Comparison of ENCODE assay signal across 14 cellular contexts in the genomic region with DNA sequence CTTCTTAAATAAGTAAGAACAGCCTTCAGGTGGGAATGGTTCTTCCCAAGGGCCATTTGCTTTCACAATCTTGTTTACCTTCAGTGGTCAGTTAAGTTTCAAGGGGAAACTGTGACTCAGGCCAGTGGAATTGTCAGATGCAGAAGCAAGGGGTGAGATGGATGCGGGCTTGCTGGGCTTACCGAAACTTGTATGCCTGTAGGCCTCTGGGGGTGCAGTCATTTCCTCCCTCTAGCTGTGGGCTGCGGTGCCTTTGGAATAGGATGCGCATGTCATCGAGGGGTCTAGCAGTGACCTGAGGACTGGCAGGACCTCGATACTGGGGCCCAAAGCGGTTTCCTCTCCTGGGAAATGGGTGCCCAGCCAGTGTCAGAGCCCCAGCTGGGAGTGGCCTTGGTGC.
A peak's percentile ranks its signal among the peaks of the same experiment; 100 is the strongest.
DNase-seq lines count a peak whose midpoint lies in the region; TF ChIP-seq lines count a peak whose summit lies in the region.
"Had no signal": no experiment of that assay in that cellular context is flagged by ENCODE, and none has a peak within 500 bp of the region (broad histone marks: within the 10 kb centered on the region; RNA-seq: fewer than 3 reads in every experiment).

No MANE protein-coding gene starts in this region.

- no peak overlapping the region for H3K4me3 ChIP-seq in breast epithelium
- H3K4me3 ChIP-seq in vagina = no peak overlapping the region
- no peak overlapping the region for H3K4me3 ChIP-seq in CD8-positive, alpha-beta memory T cell (ENCODE audit: low read length)
- H3K4me3 ChIP-seq: A549 had no signal

- CTCF ChIA-PET in MCF 10A (lab: Yijun Ruan, JAX) = no interaction called here
- CTCF ChIA-PET in CD8-positive, alpha-beta memory T cell (lab: Charles Lee) = no interaction called here

- intact Hi-C loops in MCF 10A (cut with micrococcal nuclease) (no loop called here), breast epithelium (cut with DNase I; ENCODE audit: low total_unique reads) (no loop called here), vagina (cut with DNase I) (no loop called here)

- no TSS peak for BruUV-seq in MCF 10A (replicated peaks; lab: Mats Ljungman, UMichigan)

- H3K27me3 ChIP-seq in breast epithelium (no peaks in the 10 kb centered on the region), vagina (no peaks in the 10 kb centered on the region)
- H3K27me3 ChIP-seq in CD8-positive, alpha-beta memory T cell (ENCODE audit: insufficient read depth, low read length, poor library complexity, severe bottlenecking) = no peaks in the 10 kb centered on the region

- H3K36me3 Mint-ChIP-seq in MCF 10A (ENCODE audit: insufficient read depth, unreplicated experiment) = no peaks in the 10 kb centered on the region
- peaks cover 0 to 29% (median 9%) of the 10 kb centered on the region in 3 donors for H3K36me3 Mint-ChIP-seq in CD8-positive, alpha-beta memory T cell

- H3K9me3 ChIP-seq in breast epithelium (no peaks in the 10 kb centered on the region), vagina (no peaks in the 10 kb centered on the region)
- no peaks in the 10 kb centered on the region for H3K9me3 ChIP-seq in CD8-positive, alpha-beta memory T cell (ENCODE audit: low read length)
- H3K9me3 ChIP-seq: A549 had no signal

- no peak overlapping the region for H3K27ac ChIP-seq in breast epithelium
- H3K27ac ChIP-seq in vagina = no peak overlapping the region
- H3K27ac ChIP-seq in CD8-positive, alpha-beta memory T cell (ENCODE audit: low read depth, low read length) = no peak overlapping the region
- H3K27ac ChIP-seq: A549 had no signal

- H3K9me3 Mint-ChIP-seq in MCF 10A (ENCODE audit: unreplicated experiment) = no peaks in the 10 kb centered on the region
- H3K9me3 Mint-ChIP-seq in CD8-positive, alpha-beta memory T cell = no peaks in the 10 kb centered on the region
- H3K9me3 Mint-ChIP-seq: activated CD4-positive, alpha-beta T cell treated with anti-CD3 and anti-CD28 coated beads, Interleukin-2, amount 10 ng/mL, durations not matched to agents 7 days and 5 days had no signal

- POLR2A ChIA-PET in MCF 10A (lab: Yijun Ruan, JAX) = no interaction called here
- POLR2A ChIA-PET in CD8-positive, alpha-beta memory T cell (lab: Charles Lee) = no interaction called here

- no peak for TF ChIP-seq CTCF in MCF 10A (IDR thresholded peaks at IDR 0.05; ENCODE audit: unreplicated experiment)
- no peak for TF ChIP-seq CTCF in breast epithelium (IDR thresholded peaks at IDR 0.05)
- TF ChIP-seq CTCF in vagina (IDR thresholded peaks at IDR 0.05) = no peak

- TF ChIP-seq POLR2A in breast epithelium (IDR thresholded peaks at IDR 0.05) (no peak), vagina (IDR thresholded peaks at IDR 0.05) (no peak)

- H3K36me3 ChIP-seq in breast epithelium (no peaks in the 10 kb centered on the region), vagina (no peaks in the 10 kb centered on the region)
- no peaks in the 10 kb centered on the region for H3K36me3 ChIP-seq in CD8-positive, alpha-beta memory T cell (ENCODE audit: insufficient read depth, low read length)

- H3K27ac Mint-ChIP-seq in MCF 10A (ENCODE audit: low read depth, unreplicated experiment) = no peak overlapping the region
- no peak overlapping the region for H3K27ac Mint-ChIP-seq in CD8-positive, alpha-beta memory T cell
- H3K27ac Mint-ChIP-seq: activated CD4-positive, alpha-beta T cell treated with anti-CD3 and anti-CD28 coated beads, Interleukin-2, amount 10 ng/mL, durations not matched to agents 7 days and 5 days had no signal

- H3K4me3 Mint-ChIP-seq in MCF 10A (ENCODE audit: unreplicated experiment) = no peak overlapping the region
- no peak overlapping the region for H3K4me3 Mint-ChIP-seq in CD8-positive, alpha-beta memory T cell
- H3K4me3 Mint-ChIP-seq: activated CD4-positive, alpha-beta T cell treated with anti-CD3 and anti-CD28 coated beads, Interleukin-2, amount 10 ng/mL, durations not matched to agents 7 days and 5 days had no signal

- DNase-seq in MCF 10A (ENCODE audit: unreplicated experiment) (peak; percentile 93), breast epithelium (ENCODE audit: low spot score in 2 of 2) (no peak), astrocyte of the hippocampus (ENCODE audit: low read depth, low spot score) (peak; percentile 93), glomerular endothelial cell (ENCODE audit: extremely low read depth, low read depth, low spot score) (peak; percentile 68), vagina (ENCODE audit: extremely low spot score in 2 of 2) (peak; percentile 55 to 75), middle frontal gyrus (ENCODE audit: extremely low spot score, low spot score) (no peak)
- no peak for DNase-seq in CD8-positive, alpha-beta memory T cell
- DNase-seq in activated naive CD4-positive, alpha-beta T cell (lab: John Stamatoyannopoulos, UW) = no peak
- DNase-seq: activated CD4-positive, alpha-beta T cell treated with anti-CD3 and anti-CD28 coated beads, Interleukin-2, amount 10 ng/mL, durations not matched to agents 7 days and 5 days; activated gamma-delta T cell treated with Interleukin-2 at 50 U/mL for 16 hours; GDM1; NCI-H510A treated with DMSO at 0.1 percent for 48 hours; stimulated activated CD8-positive, alpha-beta memory T cell treated with anti-CD3 and anti-CD28 coated beads, Interleukin-4, amount 100 ng/mL, for 48 hours had no signal

- no peaks in the 10 kb centered on the region for H3K4me1 ChIP-seq in breast epithelium
- H3K4me1 ChIP-seq in vagina = peaks cover 32% of the 10 kb centered on the region
- H3K4me1 ChIP-seq in CD8-positive, alpha-beta memory T cell (ENCODE audit: insufficient read depth, low read length) = no peaks in the 10 kb centered on the region
- H3K4me1 ChIP-seq: A549 had no signal

- H3K4me1 Mint-ChIP-seq in MCF 10A (ENCODE audit: insufficient read depth, unreplicated experiment) = peaks cover 5% of the 10 kb centered on the region
- peaks cover 0 to 3% (median 3%) of the 10 kb centered on the region in 3 donors for H3K4me1 Mint-ChIP-seq in CD8-positive, alpha-beta memory T cell
- H3K4me1 Mint-ChIP-seq: activated CD4-positive, alpha-beta T cell treated with anti-CD3 and anti-CD28 coated beads, Interleukin-2, amount 10 ng/mL, durations not matched to agents 7 days and 5 days had no signal

- H3K27me3 Mint-ChIP-seq in MCF 10A (ENCODE audit: insufficient read depth, unreplicated experiment) = no peaks in the 10 kb centered on the region
- no peaks in the 10 kb centered on the region for H3K27me3 Mint-ChIP-seq in CD8-positive, alpha-beta memory T cell
- H3K27me3 Mint-ChIP-seq: activated CD4-positive, alpha-beta T cell treated with anti-CD3 and anti-CD28 coated beads, Interleukin-2, amount 10 ng/mL, durations not matched to agents 7 days and 5 days had no signal

Comparison
In these comparisons a context has a peak if more than half of its experiments do, and no peak if none do; other contexts are left out.
1. DNase-seq: peak in MCF 10A (single experiment), astrocyte of the hippocampus (single experiment), glomerular endothelial cell (single experiment) and vagina (2 of 2); none in breast epithelium (0 of 2), middle frontal gyrus (single experiment), CD8-positive, alpha-beta memory T cell (0 of 5) and activated naive CD4-positive, alpha-beta T cell (0 of 4).